In the genomic region with DNA sequence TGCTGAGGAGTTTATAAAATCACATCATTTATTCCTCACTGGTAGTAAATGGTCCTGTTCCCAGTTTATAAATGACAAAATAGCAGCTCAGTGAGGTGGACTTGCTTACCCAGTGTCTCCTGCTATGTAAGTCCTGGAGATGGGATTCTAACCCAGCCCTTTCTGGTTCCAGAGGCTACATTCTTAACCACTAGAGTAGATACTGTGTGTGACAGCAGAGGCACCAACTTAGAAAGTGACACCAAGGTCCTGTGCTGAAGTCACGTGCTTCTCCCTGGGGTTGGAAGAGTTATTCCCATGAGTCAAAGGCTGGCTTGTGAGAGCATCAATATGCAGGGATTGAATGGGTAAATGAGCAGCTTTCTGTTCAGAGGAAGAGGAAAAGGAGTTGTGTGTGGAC, we compare ENCODE assay signal across 14 cellular contexts.
DNase-seq lines count a peak whose midpoint lies in the region; ATAC-seq and TF ChIP-seq lines count a peak whose summit lies in the region.
"Had no signal": no experiment of that assay in that cellular context is flagged by ENCODE, and none has a peak within 500 bp of the region (broad histone marks: within the 10 kb centered on the region; RNA-seq: fewer than 3 reads in every experiment).

No MANE protein-coding gene starts in this region.

- no peak for TF ChIP-seq POLR2A in heart left ventricle (IDR thresholded peaks at IDR 0.05)

- no peaks in the 10 kb centered on the region for H3K79me2 ChIP-seq in osteoblast (ENCODE audit: insufficient read depth, low read length)

- H3K4me1 ChIP-seq in heart left ventricle (peaks cover 0 to 4% (median 0%) of the 10 kb centered on the region in 12 donors), osteoblast (ENCODE audit: insufficient read depth, low read length) (peaks cover 2% of the 10 kb centered on the region)
- peaks cover 32 to 66% (median 50%) of the 10 kb centered on the region in 10 experiments for H3K4me1 ChIP-seq in BLaER1 treated with 17β-estradiol and CSF1 and Interleukin-3, amounts not matched to agents 10 nM and 100 nM
- H3K4me1 ChIP-seq in effector memory CD4-positive, alpha-beta T cell (ENCODE audit: control insufficient read depth, insufficient read depth, low read length, poor library complexity, severe bottlenecking), result no peaks in the 10 kb centered on the region
- H3K4me1 ChIP-seq: BE2C, Caco-2 had no signal

- peak overlapping the region; percentile 15 for H2AFZ ChIP-seq in osteoblast (ENCODE audit: low read length)
- H2AFZ ChIP-seq: GM23248 had no signal

- no peaks in the 10 kb centered on the region for H3K36me3 ChIP-seq in heart left ventricle
- no peaks in the 10 kb centered on the region for H3K36me3 ChIP-seq in BLaER1 treated with 17β-estradiol and CSF1 and Interleukin-3, amounts not matched to agents 10 nM and 100 nM
- H3K36me3 ChIP-seq in osteoblast (ENCODE audit: insufficient read depth, low read length), result no peaks in the 10 kb centered on the region
- no peaks in the 10 kb centered on the region for H3K36me3 ChIP-seq in effector memory CD4-positive, alpha-beta T cell (ENCODE audit: control insufficient read depth, insufficient read depth, low read length)
- H3K36me3 ChIP-seq: BE2C had no signal

- no peak overlapping the region for H3K9ac ChIP-seq in BLaER1 treated with 17β-estradiol and CSF1 and Interleukin-3, amounts not matched to agents 10 nM and 100 nM
- H3K9ac ChIP-seq: GM23248 had no signal

- TF ChIP-seq CTCF in heart left ventricle (IDR thresholded peaks at IDR 0.05) (no peak), osteoblast (IDR thresholded peaks at IDR 0.05; ENCODE audit: extremely low read depth, low read depth, low read length) (no peak)

- H3K9me3 ChIP-seq in heart left ventricle, result no peaks in the 10 kb centered on the region
- H3K9me3 ChIP-seq in BLaER1 treated with 17β-estradiol and CSF1 and Interleukin-3, amounts not matched to agents 10 nM and 100 nM (replicated peaks in 1 of 11), result peaks cover 0 to 12% (median 0%) of the 10 kb centered on the region in 11 experiments; a peak in 4 of 22 replicates
- H3K9me3 ChIP-seq in osteoblast (ENCODE audit: low read depth, low read length), result no peaks in the 10 kb centered on the region
- H3K9me3 ChIP-seq in effector memory CD4-positive, alpha-beta T cell (ENCODE audit: control insufficient read depth, low read length), result no peaks in the 10 kb centered on the region
- H3K9me3 ChIP-seq: BE2C, Caco-2 had no signal

- no peaks in the 10 kb centered on the region for H3K27me3 ChIP-seq in heart left ventricle
- 0 out of 22 replicates have a peak, but pooled peaks cover 0 to 4% (median 0%) of the 10 kb centered on the region in 11 experiments for H3K27me3 ChIP-seq in BLaER1 treated with 17β-estradiol and CSF1 and Interleukin-3, amounts not matched to agents 10 nM and 100 nM
- H3K27me3 ChIP-seq in osteoblast (ENCODE audit: insufficient read depth, low read length), result no peaks in the 10 kb centered on the region
- H3K27me3 ChIP-seq in effector memory CD4-positive, alpha-beta T cell (replicated peaks; ENCODE audit: control insufficient read depth, insufficient read depth, low read length, poor library complexity, severe bottlenecking), result no peaks in the 10 kb centered on the region
- H3K27me3 ChIP-seq: BE2C had no signal

- intact Hi-C loops in heart left ventricle (cut with DNase I), result no loop called here
- intact Hi-C loops in left cardiac atrium (cut with DNase I), result no loop called here

- WGBS in heart left ventricle, 4 donors, result 38 to 65% (median 53%) methylated on average over 1 of the region's 1 CpG

- H3K27ac ChIP-seq in heart left ventricle (peak overlapping the region in 4 of 12 donors; percentile 9 to 56 (median 38)), osteoblast (ENCODE audit: low read depth, low read length) (no peak overlapping the region)
- no peak overlapping the region for H3K27ac ChIP-seq in BLaER1 treated with 17β-estradiol and CSF1 and Interleukin-3, amounts not matched to agents 10 nM and 100 nM
- no peak overlapping the region for H3K27ac ChIP-seq in effector memory CD4-positive, alpha-beta T cell (ENCODE audit: insufficient read depth, low read length, poor library complexity, severe bottlenecking)
- H3K27ac ChIP-seq: GM23248 had no signal

- H3K4me3 ChIP-seq in heart left ventricle, result no peak overlapping the region
- H3K4me3 ChIP-seq in BLaER1 treated with 17β-estradiol and CSF1 and Interleukin-3, amounts not matched to agents 10 nM and 100 nM, result no peak overlapping the region
- no peak overlapping the region for H3K4me3 ChIP-seq in osteoblast (ENCODE audit: insufficient read depth, low read length)
- no peak overlapping the region for H3K4me3 ChIP-seq in effector memory CD4-positive, alpha-beta T cell (ENCODE audit: insufficient read depth, low read depth, low read length, poor library complexity, severe bottlenecking)
- H3K4me3 ChIP-seq: GM12878, GM23248 had no signal

- peak overlapping the region; percentile 65 to 82 (median 75) for H3K4me2 ChIP-seq in BLaER1 treated with 17β-estradiol and CSF1 and Interleukin-3, amounts not matched to agents 10 nM and 100 nM
- H3K4me2 ChIP-seq in osteoblast (ENCODE audit: insufficient read depth, low read length), result no peak overlapping the region

- H4K20me1 ChIP-seq in BLaER1 treated with 17β-estradiol and CSF1 and Interleukin-3, amounts not matched to agents 10 nM and 100 nM, result no peaks in the 10 kb centered on the region
- H4K20me1 ChIP-seq in osteoblast (ENCODE audit: insufficient read depth, low read length), result no peaks in the 10 kb centered on the region

- peak in 2 of 5 donors; percentile 24 to 42 for DNase-seq in heart left ventricle
- no peak for DNase-seq in left cardiac atrium
- peak; percentile 13 for DNase-seq in kidney tubule cell (ENCODE audit: low spot score)
- no peak for DNase-seq in osteoblast (ENCODE audit: insufficient read length, low spot score, missing footprints)
- DNase-seq in effector memory CD4-positive, alpha-beta T cell, result no peak
- no peak for DNase-seq in A172 (ENCODE audit: low spot score)
- DNase-seq: 8988T; BE2C; Caco-2; CD8-positive, alpha-beta memory T cell; GM23248 had no signal

- ATAC-seq in heart left ventricle (peak; percentile 63 to 87 (median 82)), left cardiac atrium (no peak), HG02884 (IDR thresholded peaks at IDR 0.05; ENCODE audit: unreplicated experiment) (no peak)
- ATAC-seq: GM12878 had no signal

Comparison
In these comparisons a context has a peak if more than half of its experiments do, and no peak if none do; other contexts are left out.
1. ATAC-seq: peak in heart left ventricle (4 of 4); none in left cardiac atrium (0 of 2) and HG02884 (single experiment).